29 cellular contexts compared by ENCODE assay signal in genomic region chr10:31468536-31468859, GRCh38.
"Had no signal": no experiment of that assay in that cellular context is flagged by ENCODE, and none has a peak within 500 bp of the region (broad histone marks: within the 10 kb centered on the region; RNA-seq: fewer than 3 reads in every experiment).

No MANE protein-coding gene starts in this region.

- ATAC-seq: activated CD4-positive, CD25-positive, alpha-beta regulatory T cell treated with anti-CD3 and anti-CD28 coated beads, Interleukin-2, amount 50 U/mL, for 24 hours; activated T-helper 17 cell treated with anti-CD3 and anti-CD28 coated beads, Interleukin-2, amount 50 U/mL, for 72 hours had no signal

- H3K4me1 ChIP-seq: adrenal gland, body of pancreas, breast epithelium, SJSA1 had no signal

- H3K9ac ChIP-seq: SK-N-SH had no signal

- H3K4me3 ChIP-seq: adrenal gland, body of pancreas, breast epithelium, SJSA1 had no signal

- H3K9me2 ChIP-seq: SK-N-SH had no signal

- FAIRE-seq: astrocyte, TTC549 had no signal

- H3K36me3 ChIP-seq: adrenal gland had no signal

- H3K27ac ChIP-seq: adrenal gland, body of pancreas, breast epithelium, SJSA1 had no signal

- H3K4me1 Mint-ChIP-seq: activated CD4-positive, alpha-beta T cell treated with anti-CD3 and anti-CD28 coated beads for 36 hours; activated CD4-positive, alpha-beta T cell treated with anti-CD3 and anti-CD28 coated beads, Interleukin-2, amount 10 ng/mL, durations not matched to agents 7 days and 5 days; activated T-helper 17 cell treated with anti-CD3 and anti-CD28 coated beads, Interleukin-2, amount 50 U/mL, for 72 hours had no signal

- H3K4me2 ChIP-seq: SK-N-SH had no signal

- H3K4me3 Mint-ChIP-seq: activated CD4-positive, alpha-beta T cell treated with anti-CD3 and anti-CD28 coated beads for 36 hours; activated CD4-positive, alpha-beta T cell treated with anti-CD3 and anti-CD28 coated beads, Interleukin-2, amount 10 ng/mL, durations not matched to agents 7 days and 5 days; activated naive CD4-positive, alpha-beta T cell treated with anti-CD3 and anti-CD28 coated beads, Interleukin-2, amount 50 U/mL, for 24 hours; activated T-cell treated with anti-CD3 and anti-CD28 coated beads, Interleukin-2, amount 50 U/mL, for 72 hours; activated T-helper 17 cell treated with anti-CD3 and anti-CD28 coated beads, Interleukin-2, amount 50 U/mL, for 72 hours; T-helper 1 cell treated with Interleukin-12 subunit alpha and Interleukin-12 subunit beta and Interleukin-4 antibody, amounts not matched to agents 30 μg/mL and 1 μg/mL, for 36 hours; T-helper 2 cell treated with Interferon-gamma antibody and Interleukin-4, amounts not matched to agents 5 μg/mL and 100 μg/mL, for 36 hours; WTC11 had no signal

- DNase-seq: activated CD4-positive, alpha-beta T cell treated with anti-CD3 and anti-CD28 coated beads, Interleukin-2, amount 10 ng/mL, durations not matched to agents 7 days and 5 days; activated CD8-positive, alpha-beta memory T cell treated with anti-CD3 and anti-CD28 coated beads for 24 hours; activated effector memory CD4-positive, alpha-beta T cell treated with anti-CD3 and anti-CD28 coated beads, Interleukin-2, amount 50 U/mL, for 16 hours; activated naive CD4-positive, alpha-beta T cell; activated T-cell treated with anti-CD3 and anti-CD28 coated beads, Interleukin-2, amount 50 U/mL, for 1 hour; KG1; NCI-H1092 treated with DMSO at 0.1 percent for 48 hours; NCI-H187; NCI-H2029 treated with DMSO at 0.1 percent for 48 hours; NCI-H2171 treated with DMSO at 0.1 percent for 48 hours; NCI-H2227 treated with DMSO at 0.1 percent for 48 hours; NCI-H446; NCI-H510A treated with DMSO at 0.1 percent for 48 hours; SHP77 treated with DMSO at 0.1 percent for 48 hours; SK-N-SH had no signal

- H3K9me3 Mint-ChIP-seq: activated T-helper 17 cell treated with anti-CD3 and anti-CD28 coated beads, Interleukin-2, amount 50 U/mL, for 72 hours had no signal

- H3K27ac Mint-ChIP-seq: activated CD4-positive, alpha-beta T cell treated with anti-CD3 and anti-CD28 coated beads for 36 hours; activated CD4-positive, alpha-beta T cell treated with anti-CD3 and anti-CD28 coated beads, Interleukin-2, amount 10 ng/mL, durations not matched to agents 7 days and 5 days; activated naive CD4-positive, alpha-beta T cell treated with anti-CD3 and anti-CD28 coated beads, Interleukin-2, amount 50 U/mL, for 24 hours; activated T-cell treated with anti-CD3 and anti-CD28 coated beads, Interleukin-2, amount 50 U/mL, for 72 hours; activated T-helper 17 cell treated with anti-CD3 and anti-CD28 coated beads, Interleukin-2, amount 50 U/mL, for 72 hours; T-helper 1 cell treated with Interleukin-12 subunit alpha and Interleukin-12 subunit beta and Interleukin-4 antibody, amounts not matched to agents 30 μg/mL and 1 μg/mL, for 36 hours; T-helper 2 cell treated with Interferon-gamma antibody and Interleukin-4, amounts not matched to agents 5 μg/mL and 100 μg/mL, for 36 hours; WTC11 had no signal

- H3K27me3 ChIP-seq: adrenal gland, body of pancreas, breast epithelium, SJSA1 had no signal

- H3K27me3 Mint-ChIP-seq: activated CD4-positive, alpha-beta T cell treated with anti-CD3 and anti-CD28 coated beads for 36 hours; activated CD4-positive, alpha-beta T cell treated with anti-CD3 and anti-CD28 coated beads, Interleukin-2, amount 10 ng/mL, durations not matched to agents 7 days and 5 days; activated naive CD4-positive, alpha-beta T cell treated with anti-CD3 and anti-CD28 coated beads, Interleukin-2, amount 50 U/mL, for 24 hours; activated T-helper 17 cell treated with anti-CD3 and anti-CD28 coated beads, Interleukin-2, amount 50 U/mL, for 72 hours had no signal
